In the genomic region with DNA sequence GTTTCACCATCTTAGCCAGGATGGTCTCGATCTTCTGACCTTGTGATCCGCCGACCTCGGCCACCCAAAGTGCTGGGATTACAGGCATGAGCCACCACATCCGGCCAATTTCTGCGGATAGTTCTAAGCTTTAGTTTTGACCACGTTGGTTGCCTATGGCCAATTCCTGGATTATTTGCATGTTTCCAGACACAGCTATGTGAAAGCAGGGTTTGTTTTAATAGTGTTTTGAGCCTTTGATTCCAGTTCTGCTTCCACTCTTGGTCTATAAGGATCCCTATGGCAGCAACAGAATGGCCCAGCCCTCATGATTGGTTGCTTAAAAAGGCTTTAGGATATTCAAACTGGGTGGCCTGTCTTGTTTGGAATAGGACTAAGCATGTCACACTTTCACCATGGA, we compare ENCODE assay signal across 37 cellular contexts.
"Had no signal": no experiment of that assay in that cellular context is flagged by ENCODE, and none has a peak within 500 bp of the region (broad histone marks: within the 10 kb centered on the region; RNA-seq: fewer than 3 reads in every experiment).

No MANE protein-coding gene starts in this region.

- H3K4me3 Mint-ChIP-seq: activated B cell treated with CpG ODN at 0.5 μM for 24 hours; activated CD8-positive, alpha-beta T cell treated with anti-CD3 and anti-CD28 coated beads for 36 hours; activated naive CD4-positive, alpha-beta T cell treated with anti-CD3 and anti-CD28 coated beads for 36 hours; activated naive CD8-positive, alpha-beta T cell; activated naive CD8-positive, alpha-beta T cell treated with anti-CD3 and anti-CD28 coated beads, Interleukin-2, amount 50 U/mL, for 24 hours; activated T-helper 1 cell treated with anti-CD3 and anti-CD28 coated beads, Interleukin-12 subunit alpha, Interleukin-12 subunit beta, Interleukin-2, Interleukin-4 antibody, amounts not matched to agents 30 ng/mL and 10 ng/mL and 1 ng/mL, durations not matched to agents 14 hours and 24 hours and 36 hours; brain had no signal

- H3K27ac ChIP-seq: VCaP had no signal

- H3K9me3 ChIP-seq: MG63 had no signal

- ATAC-seq: activated CD8-positive, alpha-beta T cell treated with anti-CD3 and anti-CD28 coated beads for 36 hours; activated naive CD8-positive, alpha-beta T cell treated with anti-CD3 and anti-CD28 coated beads, Interleukin-2, amount 50 U/mL, for 24 hours; PC-3; SK-N-SH treated with all-trans-retinoic acid at 6 μM for 48 hours had no signal

- DNase-seq: activated B cell treated with CpG ODN at 0.5 μM for 24 hours; activated CD4-positive, alpha-beta T cell treated with anti-CD3 and anti-CD28 coated beads for 4 hours; activated CD4-positive, alpha-beta T cell treated with anti-CD3 and anti-CD28 coated beads, Interleukin-2, amount 50 U/mL, for 4 hours; activated CD4-positive, CD25-positive, alpha-beta regulatory T cell treated with anti-CD3 and anti-CD28 coated beads, Interleukin-2, amount 50 U/mL, for 72 hours; activated CD8-positive, alpha-beta T cell treated with anti-CD3 and anti-CD28 coated beads for 36 hours; activated gamma-delta T cell treated with Interleukin-2 at 50 U/mL for 16 hours; activated naive CD4-positive, alpha-beta T cell treated with anti-CD3 and anti-CD28 coated beads for 36 hours; activated naive CD8-positive, alpha-beta T cell treated with anti-CD3 and anti-CD28 coated beads, Interleukin-2, amount 50 U/mL, for 24 hours; activated T-cell treated with anti-CD3 and anti-CD28 coated beads, Interleukin-2, amount 50 U/mL, for 1 hour; anterior cingulate cortex; caudate nucleus; Kasumi-1; KG1; MG63; NCI-H1048; NCI-H1105 treated with DMSO at 0.1 percent for 48 hours; NCI-H1436; NCI-H1694; NCI-H1930; NCI-H2081 treated with DMSO at 0.1 percent for 48 hours; NCI-H510A; NCI-H526; NCI-H748 treated with DMSO at 0.1 percent for 48 hours; NK-92 treated with Interleukin-12 subunit alpha and Interleukin-12 subunit beta, amount 100 ng/mL, for 24 hours; PC-3; Right ventricle myocardium superior; SW 1271; T-helper 1 cell; T-helper 2 cell; T-helper 9 cell had no signal

- H3K27me3 Mint-ChIP-seq: activated B cell treated with CpG ODN at 0.5 μM for 24 hours; activated CD8-positive, alpha-beta T cell treated with anti-CD3 and anti-CD28 coated beads for 36 hours; activated naive CD8-positive, alpha-beta T cell; activated naive CD8-positive, alpha-beta T cell treated with anti-CD3 and anti-CD28 coated beads, Interleukin-2, amount 50 U/mL, for 24 hours; brain had no signal

- H3K4me3 ChIP-seq: MG63 had no signal

- H3K27ac Mint-ChIP-seq: activated B cell treated with CpG ODN at 0.5 μM for 24 hours; activated CD8-positive, alpha-beta T cell treated with anti-CD3 and anti-CD28 coated beads for 36 hours; activated naive CD4-positive, alpha-beta T cell treated with anti-CD3 and anti-CD28 coated beads for 36 hours; activated naive CD8-positive, alpha-beta T cell; activated naive CD8-positive, alpha-beta T cell treated with anti-CD3 and anti-CD28 coated beads, Interleukin-2, amount 50 U/mL, for 24 hours; activated T-helper 1 cell treated with anti-CD3 and anti-CD28 coated beads, Interleukin-12 subunit alpha, Interleukin-12 subunit beta, Interleukin-2, Interleukin-4 antibody, amounts not matched to agents 30 ng/mL and 10 ng/mL and 1 ng/mL, durations not matched to agents 14 hours and 24 hours and 36 hours; brain had no signal

- FAIRE-seq: bronchial epithelial cell, RCC 7860 had no signal

- H3K4me1 Mint-ChIP-seq: activated B cell treated with CpG ODN at 0.5 μM for 24 hours, brain had no signal

- H3K9me3 Mint-ChIP-seq: activated B cell treated with CpG ODN at 0.5 μM for 24 hours; activated CD8-positive, alpha-beta T cell treated with anti-CD3 and anti-CD28 coated beads for 36 hours; activated naive CD8-positive, alpha-beta T cell treated with anti-CD3 and anti-CD28 coated beads, Interleukin-2, amount 50 U/mL, for 24 hours; activated T-helper 1 cell treated with anti-CD3 and anti-CD28 coated beads, Interleukin-12 subunit alpha, Interleukin-12 subunit beta, Interleukin-2, Interleukin-4 antibody, amounts not matched to agents 30 ng/mL and 10 ng/mL and 1 ng/mL, durations not matched to agents 14 hours and 24 hours and 36 hours; brain had no signal

- H3K27me3 ChIP-seq: MG63 had no signal
